In the genomic region with DNA sequence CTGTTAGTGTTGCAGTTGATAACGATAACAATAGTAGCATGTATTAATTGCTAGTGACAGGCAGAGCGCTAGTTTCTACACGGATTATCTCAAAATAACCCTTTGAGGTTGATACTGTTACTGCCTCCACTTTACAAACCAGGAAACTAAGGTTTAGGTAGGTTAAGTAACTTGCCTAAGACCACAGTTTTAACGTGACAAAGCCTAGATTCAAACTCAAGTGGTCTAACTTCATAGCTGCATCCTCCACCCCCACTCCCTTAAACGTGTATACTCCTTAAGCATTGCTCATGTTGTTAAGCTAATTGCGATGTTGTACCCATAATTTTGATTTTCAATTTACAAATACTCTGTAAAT, we compare ENCODE assay signal across 8 cellular contexts. TPM values are rescaled to one million over a fixed set of nuclear protein-coding genes. Genes with fewer than 3 reads are reported as not detected.
DNase-seq lines count a peak whose midpoint lies in the region; ATAC-seq and TF ChIP-seq lines count a peak whose summit lies in the region.

No MANE protein-coding gene starts in this region.

- DNase-seq in GM13976 (ENCODE audit: low spot score): peak; percentile 23
- no peak for DNase-seq in central memory CD8-positive, alpha-beta T cell (ENCODE audit: low spot score in 2 of 2)
- no peak for DNase-seq in natural killer cell treated with Interleukin-12 subunit alpha and Interleukin-12 subunit beta and Interleukin-15 and Interleukin-18, amount 100 ng/mL, for 72 hours (ENCODE audit: low spot score)
- DNase-seq in HuH-7 (ENCODE audit: low spot score): no peak
- no peak for DNase-seq in activated CD8-positive, alpha-beta memory T cell treated with anti-CD3 and anti-CD28 coated beads, Interleukin-2, amount 50 U/mL, for 4 hours
- no peak for DNase-seq in NCI-H774 (lab: John Stamatoyannopoulos, UW)

- peak overlapping the region; percentile 92 to 97 (median 96) for H3K27ac Mint-ChIP-seq in IgD-negative memory B cell
- peak overlapping the region; percentile 96 for H3K27ac Mint-ChIP-seq in central memory CD8-positive, alpha-beta T cell (ENCODE audit: low read depth)
- H3K27ac Mint-ChIP-seq in natural killer cell treated with Interleukin-12 subunit alpha and Interleukin-12 subunit beta and Interleukin-15 and Interleukin-18, amount 100 ng/mL, for 72 hours: peak overlapping the region; percentile 87 to 98

- in situ Hi-C loops in GM13976 (cut with MboI; ENCODE audit: low sequenced_read_pairs, unreplicated experiment): no loop called here

- ATAC-seq in central memory CD8-positive, alpha-beta T cell (replicated peaks; ENCODE audit: extremely low read depth, poor library complexity, severe bottlenecking): no peak
- no peak for ATAC-seq in natural killer cell treated with Interleukin-12 subunit alpha and Interleukin-12 subunit beta and Interleukin-15 and Interleukin-18, amount 100 ng/mL, for 72 hours
- ATAC-seq in HG03354 (IDR thresholded peaks at IDR 0.05; ENCODE audit: poor library complexity, severe bottlenecking, unreplicated experiment): no peak

- peak overlapping the region; percentile 93 to 99 (median 97) for H3K4me3 Mint-ChIP-seq in IgD-negative memory B cell
- peak overlapping the region; percentile 96 for H3K4me3 Mint-ChIP-seq in central memory CD8-positive, alpha-beta T cell
- H3K4me3 Mint-ChIP-seq in natural killer cell treated with Interleukin-12 subunit alpha and Interleukin-12 subunit beta and Interleukin-15 and Interleukin-18, amount 100 ng/mL, for 72 hours: peak overlapping the region; percentile 96

- no peak for TF ChIP-seq CTCF in GM13976 (IDR thresholded peaks at IDR 0.05; ENCODE audit: borderline replicate concordance, control extremely low read depth, extremely low read depth, insufficient read depth, missing control alignments)

- no peaks in the 10 kb centered on the region for H3K27me3 Mint-ChIP-seq in IgD-negative memory B cell
- no peaks in the 10 kb centered on the region for H3K27me3 Mint-ChIP-seq in central memory CD8-positive, alpha-beta T cell
- no peaks in the 10 kb centered on the region for H3K27me3 Mint-ChIP-seq in natural killer cell treated with Interleukin-12 subunit alpha and Interleukin-12 subunit beta and Interleukin-15 and Interleukin-18, amount 100 ng/mL, for 72 hours

- H3K4me1 Mint-ChIP-seq in IgD-negative memory B cell: peaks cover 22 to 26% (median 25%) of the 10 kb centered on the region in 3 donors
- H3K4me1 Mint-ChIP-seq in central memory CD8-positive, alpha-beta T cell: peaks cover 28% of the 10 kb centered on the region
- H3K4me1 Mint-ChIP-seq in natural killer cell treated with Interleukin-12 subunit alpha and Interleukin-12 subunit beta and Interleukin-15 and Interleukin-18, amount 100 ng/mL, for 72 hours (ENCODE audit: low read depth in 2 of 2): peaks cover 24% of the 10 kb centered on the region in 2 donors

- H3K36me3 Mint-ChIP-seq in IgD-negative memory B cell: peaks cover 5% of the 10 kb centered on the region
- H3K36me3 Mint-ChIP-seq in central memory CD8-positive, alpha-beta T cell (ENCODE audit: insufficient read depth): peaks cover 18% of the 10 kb centered on the region
- peaks cover 5% of the 10 kb centered on the region for H3K36me3 Mint-ChIP-seq in natural killer cell treated with Interleukin-12 subunit alpha and Interleukin-12 subunit beta and Interleukin-15 and Interleukin-18, amount 100 ng/mL, for 72 hours

- no peaks in the 10 kb centered on the region for H3K9me3 Mint-ChIP-seq in IgD-negative memory B cell
- no peaks in the 10 kb centered on the region for H3K9me3 Mint-ChIP-seq in central memory CD8-positive, alpha-beta T cell
- no peaks in the 10 kb centered on the region for H3K9me3 Mint-ChIP-seq in natural killer cell treated with Interleukin-12 subunit alpha and Interleukin-12 subunit beta and Interleukin-15 and Interleukin-18, amount 100 ng/mL, for 72 hours

RNA-seq across cellular contexts. Expression of a gene that starts 1.2 kb away (rescaled TPM):
- 44.9 TPM for polyA plus RNA-seq in IgD-negative memory B cell
- total RNA-seq in natural killer cell treated with Interleukin-12 subunit alpha and Interleukin-12 subunit beta and Interleukin-15 and Interleukin-18, amount 100 ng/mL, for 72 hours: 100 to 1,000 TPM; 112 to 120 TPM
